In genomic region chr12:32107376-32108267, GRCh38 we compare ENCODE assay signal across 8 cellular contexts. TPM values are rescaled to one million over a fixed set of nuclear protein-coding genes. Genes with fewer than 3 reads are reported as not detected.
DNase-seq lines count a peak whose midpoint lies in the region; ATAC-seq and TF ChIP-seq lines count a peak whose summit lies in the region.

No MANE protein-coding gene starts in this region.

- no peaks in the 10 kb centered on the region for H3K27me3 ChIP-seq in body of pancreas

- H3K4me3 Mint-ChIP-seq in T-helper 1 cell treated with Interleukin-12 subunit alpha and Interleukin-12 subunit beta and Interleukin-4 antibody, amounts not matched to agents 30 μg/mL and 1 μg/mL, for 36 hours, result peak overlapping the region; percentile 96

- peaks cover 15% of the 10 kb centered on the region for H3K4me1 ChIP-seq in body of pancreas

- H3K27ac ChIP-seq in body of pancreas, result peak overlapping the region in 3 of 4 donors; percentile 70 to 83 (median 75)

- DNase-seq in NCI-H1105 treated with DMSO at 0.1 percent for 48 hours (lab: John Stamatoyannopoulos, UW) (peak; percentile 18), NCI-H1105 (lab: John Stamatoyannopoulos, UW) (no peak), body of pancreas (peak in 2 of 4 donors; percentile 13 to 16), islet precursor cell (peak; percentile 75)
- peak; percentile 35 for DNase-seq in stimulated activated CD4-positive, alpha-beta T cell treated with anti-CD3 and anti-CD28 coated beads, Interleukin-12 subunit alpha, Interleukin-12 subunit beta, amount 100 ng/mL, for 4 hours

- ATAC-seq in HG03159 (IDR thresholded peaks at IDR 0.05; ENCODE audit: unreplicated experiment) (peak; percentile 14), body of pancreas (peak; percentile 12), GM21619 (IDR thresholded peaks at IDR 0.05; ENCODE audit: unreplicated experiment) (no peak)

- H3K27me3 Mint-ChIP-seq in T-helper 1 cell treated with Interleukin-12 subunit alpha and Interleukin-12 subunit beta and Interleukin-4 antibody, amounts not matched to agents 30 μg/mL and 1 μg/mL, for 36 hours (ENCODE audit: low read depth), result peaks cover 9% of the 10 kb centered on the region

- peak overlapping the region; percentile 72 to 92 for H3K4me3 ChIP-seq in body of pancreas

- 28 to 29% methylated on average over 14 of the region's 14 CpGs for WGBS in body of pancreas, 2 donors

- peaks cover 29% of the 10 kb centered on the region for H3K4me1 Mint-ChIP-seq in T-helper 1 cell treated with Interleukin-12 subunit alpha and Interleukin-12 subunit beta and Interleukin-4 antibody, amounts not matched to agents 30 μg/mL and 1 μg/mL, for 36 hours (ENCODE audit: low read depth)

- H3K9me3 Mint-ChIP-seq in T-helper 1 cell treated with Interleukin-12 subunit alpha and Interleukin-12 subunit beta and Interleukin-4 antibody, amounts not matched to agents 30 μg/mL and 1 μg/mL, for 36 hours, result no peaks in the 10 kb centered on the region

- no peak for TF ChIP-seq POLR2A in body of pancreas (IDR thresholded peaks at IDR 0.05)

- no peak for TF ChIP-seq CTCF in body of pancreas (IDR thresholded peaks at IDR 0.05)

- H3K9me3 ChIP-seq in body of pancreas, result no peaks in the 10 kb centered on the region

- no peaks in the 10 kb centered on the region for H3K36me3 ChIP-seq in body of pancreas (replicated peaks in 1 of 2; ENCODE audit: insufficient read depth in 1 of 2, low read depth in 2 of 2)

- peak overlapping the region; percentile 89 for H3K27ac Mint-ChIP-seq in T-helper 1 cell treated with Interleukin-12 subunit alpha and Interleukin-12 subunit beta and Interleukin-4 antibody, amounts not matched to agents 30 μg/mL and 1 μg/mL, for 36 hours

- intact Hi-C loops in body of pancreas (cut with DNase I), result no loop called here

- H3K36me3 Mint-ChIP-seq in T-helper 1 cell treated with Interleukin-12 subunit alpha and Interleukin-12 subunit beta and Interleukin-4 antibody, amounts not matched to agents 30 μg/mL and 1 μg/mL, for 36 hours (ENCODE audit: low read depth), result peaks cover 6% of the 10 kb centered on the region

RNA-seq across cellular contexts. Expression of gene BICD1, which starts 1.0 kb away (rescaled TPM):
- total RNA-seq in body of pancreas, result 1 to 10 TPM; 3.0 to 6.2 TPM
